ENCODE assay signal across 1 cellular context in the genomic region with DNA sequence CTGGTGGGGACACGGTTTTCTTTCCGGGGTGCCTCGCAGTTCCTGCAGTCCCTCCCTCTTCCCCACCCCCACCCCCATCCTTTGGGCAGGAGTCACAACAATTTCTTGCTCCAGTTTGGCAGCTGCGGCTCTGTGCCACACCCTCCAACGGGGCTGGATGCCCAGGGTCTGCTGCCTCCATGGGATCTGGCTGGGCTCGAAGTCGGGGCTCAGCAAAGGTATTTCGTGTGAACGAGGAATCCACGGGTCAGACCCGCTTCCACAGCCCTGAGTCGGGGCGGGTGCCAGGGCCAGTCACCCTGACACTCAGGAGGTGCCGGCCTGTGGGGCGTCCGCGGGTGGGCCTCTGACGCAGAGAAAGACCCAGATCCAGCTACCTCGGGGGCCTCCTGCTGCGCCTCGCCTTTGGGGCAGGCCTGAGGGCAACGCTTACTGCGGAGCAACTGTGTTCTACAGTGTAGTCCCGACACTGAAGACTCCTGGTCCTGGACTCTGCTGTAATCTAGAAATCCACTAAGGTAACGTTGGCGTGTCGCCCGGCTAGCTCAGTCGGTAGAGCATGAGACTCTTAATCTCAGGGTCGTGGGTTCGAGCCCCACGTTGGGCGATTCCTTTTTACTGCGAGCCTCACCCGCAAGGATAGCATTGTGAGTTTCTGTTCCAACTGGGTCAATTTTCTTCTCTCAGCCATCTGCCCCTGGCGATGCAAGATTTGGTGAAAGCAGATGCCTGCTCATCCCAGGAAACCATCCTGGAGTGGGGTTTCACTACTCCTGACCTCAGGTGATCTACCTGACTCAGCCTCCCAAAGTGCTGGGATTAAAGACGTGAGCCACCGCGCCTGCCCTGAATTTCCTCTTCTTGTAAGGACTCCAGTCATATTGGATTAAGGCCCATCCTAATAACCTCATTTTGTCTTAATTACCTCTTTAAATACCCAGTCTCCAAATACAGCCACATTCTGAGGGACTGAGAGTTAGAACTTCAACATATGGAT.
TF ChIP-seq lines count a peak whose summit lies in the region.

No MANE protein-coding gene starts in this region.

TF ChIP-seq in HepG2, 621 proteins besides CTCF, POLR2A, EP300 and RAD21 (continued from another document and continues in another):
- TF ChIP-seq, protein P1, sequence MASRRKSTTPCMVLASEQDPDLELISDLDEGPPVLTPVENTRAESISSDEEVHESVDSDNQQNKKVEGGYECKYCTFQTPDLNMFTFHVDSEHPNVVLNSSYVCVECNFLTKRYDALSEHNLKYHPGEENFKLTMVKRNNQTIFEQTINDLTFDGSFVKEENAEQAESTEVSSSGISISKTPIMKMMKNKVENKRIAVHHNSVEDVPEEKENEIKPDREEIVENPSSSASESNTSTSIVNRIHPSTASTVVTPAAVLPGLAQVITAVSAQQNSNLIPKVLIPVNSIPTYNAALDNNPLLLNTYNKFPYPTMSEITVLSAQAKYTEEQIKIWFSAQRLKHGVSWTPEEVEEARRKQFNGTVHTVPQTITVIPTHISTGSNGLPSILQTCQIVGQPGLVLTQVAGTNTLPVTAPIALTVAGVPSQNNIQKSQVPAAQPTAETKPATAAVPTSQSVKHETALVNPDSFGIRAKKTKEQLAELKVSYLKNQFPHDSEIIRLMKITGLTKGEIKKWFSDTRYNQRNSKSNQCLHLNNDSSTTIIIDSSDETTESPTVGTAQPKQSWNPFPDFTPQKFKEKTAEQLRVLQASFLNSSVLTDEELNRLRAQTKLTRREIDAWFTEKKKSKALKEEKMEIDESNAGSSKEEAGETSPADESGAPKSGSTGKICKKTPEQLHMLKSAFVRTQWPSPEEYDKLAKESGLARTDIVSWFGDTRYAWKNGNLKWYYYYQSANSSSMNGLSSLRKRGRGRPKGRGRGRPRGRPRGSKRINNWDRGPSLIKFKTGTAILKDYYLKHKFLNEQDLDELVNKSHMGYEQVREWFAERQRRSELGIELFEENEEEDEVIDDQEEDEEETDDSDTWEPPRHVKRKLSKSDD (CRISPR knock-in tag; IDR thresholded peaks at IDR 0.05; ENCODE audit: low read depth): peak; percentile 58; the same call in 1 of the 2 replicates
- TF ChIP-seq ZFP36L2 (CRISPR knock-in tag; IDR thresholded peaks at IDR 0.05) (no peak), ZSCAN21 (CRISPR knock-in tag; IDR thresholded peaks at IDR 0.05; ENCODE audit: borderline replicate concordance) (no peak; the same call in 1 of the 2 replicates), ZKSCAN5 (CRISPR knock-in tag; IDR thresholded peaks at IDR 0.05) (no peak), BRD4 (CRISPR knock-in tag; IDR thresholded peaks at IDR 0.05) (no peak), ZNF121 (CRISPR knock-in tag; IDR thresholded peaks at IDR 0.05) (peak; percentile 53), HNRNPK (IDR thresholded peaks at IDR 0.05; ENCODE audit: low read depth, low read length, poor library complexity, severe bottlenecking) (no peak), YEATS2 (CRISPR knock-in tag; IDR thresholded peaks at IDR 0.05; ENCODE audit: borderline replicate concordance) (no peak), TBP (CRISPR knock-in tag; IDR thresholded peaks at IDR 0.05) (no peak), RXRA (CRISPR knock-in tag; IDR thresholded peaks at IDR 0.05) (0 out of 2 replicates have a peak, but pooled peaks have one; percentile 31), ZNF407 (CRISPR knock-in tag; IDR thresholded peaks at IDR 0.05; ENCODE audit: not compliant biosample characterization) (no peak), TBL1XR1 (IDR thresholded peaks at IDR 0.05; ENCODE audit: borderline replicate concordance, low read length, partially characterized antibody) (no peak), DR1 (CRISPR knock-in tag; IDR thresholded peaks at IDR 0.05) (no peak), POGK (CRISPR knock-in tag; conservative IDR thresholded peaks at IDR 0.05) (no peak), HIVEP1 (CRISPR knock-in tag; IDR thresholded peaks at IDR 0.05) (no peak; the same call in 1 of the 2 replicates), ZFP82 (CRISPR knock-in tag; IDR thresholded peaks at IDR 0.05; ENCODE audit: borderline replicate concordance) (no peak), SPEN (CRISPR knock-in tag; IDR thresholded peaks at IDR 0.05; ENCODE audit: low read depth) (peak; percentile 24; the same call in 1 of the 2 replicates), SRF (IDR thresholded peaks at IDR 0.05; ENCODE audit: low read depth, low read length) (no peak), KLF13 (CRISPR knock-in tag; IDR thresholded peaks at IDR 0.05) (no peak), RBM22 (optimal IDR thresholded peaks at IDR 0.05; ENCODE audit: low read length) (peak; percentile 79), ZNF563 (CRISPR knock-in tag; IDR thresholded peaks at IDR 0.05) (no peak), TRIM24 (CRISPR knock-in tag; IDR thresholded peaks at IDR 0.05) (no peak), SIN3A (IDR thresholded peaks at IDR 0.05; ENCODE audit: borderline replicate concordance, low read depth, low read length) (no peak), ZNF34 (CRISPR knock-in tag; IDR thresholded peaks at IDR 0.05; ENCODE audit: borderline replicate concordance) (no peak), AGO2 (optimal IDR thresholded peaks at IDR 0.05; ENCODE audit: low read depth, low read length) (no peak), NFIB (CRISPR knock-in tag; IDR thresholded peaks at IDR 0.05; ENCODE audit: borderline replicate concordance) (no peak), SMAD9 (CRISPR knock-in tag; IDR thresholded peaks at IDR 0.05) (no peak)
- TF ChIP-seq, protein P2, sequence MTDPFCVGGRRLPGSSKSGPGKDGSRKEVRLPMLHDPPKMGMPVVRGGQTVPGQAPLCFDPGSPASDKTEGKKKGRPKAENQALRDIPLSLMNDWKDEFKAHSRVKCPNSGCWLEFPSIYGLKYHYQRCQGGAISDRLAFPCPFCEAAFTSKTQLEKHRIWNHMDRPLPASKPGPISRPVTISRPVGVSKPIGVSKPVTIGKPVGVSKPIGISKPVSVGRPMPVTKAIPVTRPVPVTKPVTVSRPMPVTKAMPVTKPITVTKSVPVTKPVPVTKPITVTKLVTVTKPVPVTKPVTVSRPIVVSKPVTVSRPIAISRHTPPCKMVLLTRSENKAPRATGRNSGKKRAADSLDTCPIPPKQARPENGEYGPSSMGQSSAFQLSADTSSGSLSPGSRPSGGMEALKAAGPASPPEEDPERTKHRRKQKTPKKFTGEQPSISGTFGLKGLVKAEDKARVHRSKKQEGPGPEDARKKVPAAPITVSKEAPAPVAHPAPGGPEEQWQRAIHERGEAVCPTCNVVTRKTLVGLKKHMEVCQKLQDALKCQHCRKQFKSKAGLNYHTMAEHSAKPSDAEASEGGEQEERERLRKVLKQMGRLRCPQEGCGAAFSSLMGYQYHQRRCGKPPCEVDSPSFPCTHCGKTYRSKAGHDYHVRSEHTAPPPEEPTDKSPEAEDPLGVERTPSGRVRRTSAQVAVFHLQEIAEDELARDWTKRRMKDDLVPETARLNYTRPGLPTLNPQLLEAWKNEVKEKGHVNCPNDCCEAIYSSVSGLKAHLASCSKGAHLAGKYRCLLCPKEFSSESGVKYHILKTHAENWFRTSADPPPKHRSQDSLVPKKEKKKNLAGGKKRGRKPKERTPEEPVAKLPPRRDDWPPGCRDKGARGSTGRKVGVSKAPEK (CRISPR knock-in tag; IDR thresholded peaks at IDR 0.05; ENCODE audit: borderline replicate concordance): no peak
- TF ChIP-seq, protein P3, sequence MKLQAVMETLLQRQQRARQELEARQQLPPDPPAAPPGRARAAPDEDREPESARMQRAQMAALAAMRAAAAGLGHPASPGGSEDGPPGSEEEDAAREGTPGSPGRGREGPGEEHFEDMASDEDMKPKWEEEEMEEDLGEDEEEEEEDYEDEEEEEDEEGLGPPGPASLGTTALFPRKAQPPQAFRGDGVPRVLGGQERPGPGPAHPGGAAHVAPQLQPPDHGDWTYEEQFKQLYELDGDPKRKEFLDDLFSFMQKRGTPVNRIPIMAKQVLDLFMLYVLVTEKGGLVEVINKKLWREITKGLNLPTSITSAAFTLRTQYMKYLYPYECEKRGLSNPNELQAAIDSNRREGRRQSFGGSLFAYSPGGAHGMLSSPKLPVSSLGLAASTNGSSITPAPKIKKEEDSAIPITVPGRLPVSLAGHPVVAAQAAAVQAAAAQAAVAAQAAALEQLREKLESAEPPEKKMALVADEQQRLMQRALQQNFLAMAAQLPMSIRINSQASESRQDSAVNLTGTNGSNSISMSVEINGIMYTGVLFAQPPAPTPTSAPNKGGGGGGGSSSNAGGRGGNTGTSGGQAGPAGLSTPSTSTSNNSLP (IDR thresholded peaks at IDR 0.05; ENCODE audit: low read depth, low read length): no peak
- TF ChIP-seq, protein P4, sequence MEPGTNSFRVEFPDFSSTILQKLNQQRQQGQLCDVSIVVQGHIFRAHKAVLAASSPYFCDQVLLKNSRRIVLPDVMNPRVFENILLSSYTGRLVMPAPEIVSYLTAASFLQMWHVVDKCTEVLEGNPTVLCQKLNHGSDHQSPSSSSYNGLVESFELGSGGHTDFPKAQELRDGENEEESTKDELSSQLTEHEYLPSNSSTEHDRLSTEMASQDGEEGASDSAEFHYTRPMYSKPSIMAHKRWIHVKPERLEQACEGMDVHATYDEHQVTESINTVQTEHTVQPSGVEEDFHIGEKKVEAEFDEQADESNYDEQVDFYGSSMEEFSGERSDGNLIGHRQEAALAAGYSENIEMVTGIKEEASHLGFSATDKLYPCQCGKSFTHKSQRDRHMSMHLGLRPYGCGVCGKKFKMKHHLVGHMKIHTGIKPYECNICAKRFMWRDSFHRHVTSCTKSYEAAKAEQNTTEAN (CRISPR knock-in tag; conservative IDR thresholded peaks at IDR 0.05): no peak
- TF ChIP-seq, protein P5, sequence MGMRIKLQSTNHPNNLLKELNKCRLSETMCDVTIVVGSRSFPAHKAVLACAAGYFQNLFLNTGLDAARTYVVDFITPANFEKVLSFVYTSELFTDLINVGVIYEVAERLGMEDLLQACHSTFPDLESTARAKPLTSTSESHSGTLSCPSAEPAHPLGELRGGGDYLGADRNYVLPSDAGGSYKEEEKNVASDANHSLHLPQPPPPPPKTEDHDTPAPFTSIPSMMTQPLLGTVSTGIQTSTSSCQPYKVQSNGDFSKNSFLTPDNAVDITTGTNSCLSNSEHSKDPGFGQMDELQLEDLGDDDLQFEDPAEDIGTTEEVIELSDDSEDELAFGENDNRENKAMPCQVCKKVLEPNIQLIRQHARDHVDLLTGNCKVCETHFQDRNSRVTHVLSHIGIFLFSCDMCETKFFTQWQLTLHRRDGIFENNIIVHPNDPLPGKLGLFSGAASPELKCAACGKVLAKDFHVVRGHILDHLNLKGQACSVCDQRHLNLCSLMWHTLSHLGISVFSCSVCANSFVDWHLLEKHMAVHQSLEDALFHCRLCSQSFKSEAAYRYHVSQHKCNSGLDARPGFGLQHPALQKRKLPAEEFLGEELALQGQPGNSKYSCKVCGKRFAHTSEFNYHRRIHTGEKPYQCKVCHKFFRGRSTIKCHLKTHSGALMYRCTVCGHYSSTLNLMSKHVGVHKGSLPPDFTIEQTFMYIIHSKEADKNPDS (CRISPR knock-in tag; IDR thresholded peaks at IDR 0.05): no peak
